33 cellular contexts compared by ENCODE assay signal in the genomic region with DNA sequence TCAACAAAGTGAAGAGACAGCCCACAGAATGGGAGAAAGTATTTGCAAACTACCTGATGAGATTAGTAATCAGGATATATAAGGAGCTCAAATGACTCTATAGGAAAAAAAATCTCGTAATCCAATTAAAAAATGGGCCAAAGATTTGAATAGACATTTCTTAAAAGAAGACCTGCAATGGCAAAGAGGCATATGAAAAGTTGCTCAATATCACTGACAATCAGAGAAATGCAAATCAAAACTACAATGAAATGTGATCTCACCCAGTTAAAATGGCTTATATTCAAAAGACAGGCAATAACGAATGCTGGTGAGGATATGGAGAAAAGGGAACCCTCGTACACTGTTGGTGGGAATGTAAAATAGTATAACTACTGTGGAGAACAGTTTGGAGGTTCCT.
"Had no signal": no experiment of that assay in that cellular context is flagged by ENCODE, and none has a peak within 500 bp of the region (broad histone marks: within the 10 kb centered on the region; RNA-seq: fewer than 3 reads in every experiment).

No MANE protein-coding gene starts in this region.

- DNase-seq: activated CD4-positive, alpha-beta memory T cell treated with anti-CD3 and anti-CD28 coated beads for 36 hours; activated CD4-positive, alpha-beta T cell treated with anti-CD3 and anti-CD28 coated beads for 36 hours; activated CD4-positive, alpha-beta T cell treated with anti-CD3 and anti-CD28 coated beads, Interleukin-2, amount 10 ng/mL, durations not matched to agents 24 days and 14 days; activated CD4-positive, CD25-positive, alpha-beta regulatory T cell; activated CD4-positive, CD25-positive, alpha-beta regulatory T cell treated with anti-CD3 and anti-CD28 coated beads, Interleukin-2, amount 50 U/mL, for 72 hours; activated CD8-positive, alpha-beta memory T cell treated with anti-CD3 and anti-CD28 coated beads, Interleukin-2, amount 10 ng/mL, durations not matched to agents 7 days and 5 days; activated CD8-positive, alpha-beta memory T cell treated with anti-CD3 and anti-CD28 coated beads, Interleukin-2, amount 50 U/mL, for 4 hours; activated CD8-positive, alpha-beta T cell treated with anti-CD3 and anti-CD28 coated beads, Interleukin-2, amount 10 ng/mL, durations not matched to agents 7 days and 5 days; activated effector memory CD4-positive, alpha-beta T cell treated with anti-CD3 and anti-CD28 coated beads, Interleukin-2, amount 50 U/mL, for 16 hours; activated naive CD4-positive, alpha-beta T cell treated with anti-CD3 and anti-CD28 coated beads for 36 hours; activated T-cell treated with anti-CD3 and anti-CD28 coated beads, Interleukin-2, amount 50 U/mL, for 1 hour; activated T-cell treated with anti-CD3 and anti-CD28 coated beads, Interleukin-2, amount 50 U/mL, for 48 hours; amniotic stem cell; anterior cingulate cortex; brain microvascular endothelial cell; dorsolateral prefrontal cortex; effector memory CD4-positive, alpha-beta T cell; endodermal cell; foreskin keratinocyte; gastrocnemius medialis; glutamatergic neuron; heart left ventricle; T-helper 17 cell; T1000 had no signal

- FAIRE-seq: astrocyte, bronchial epithelial cell had no signal

- H3K27ac Mint-ChIP-seq: activated CD4-positive, alpha-beta memory T cell treated with anti-CD3 and anti-CD28 coated beads for 36 hours; activated CD4-positive, alpha-beta T cell treated with anti-CD3 and anti-CD28 coated beads for 36 hours; activated CD4-positive, alpha-beta T cell treated with anti-CD3 and anti-CD28 coated beads, Interleukin-2, amount 10 ng/mL, durations not matched to agents 24 days and 14 days; activated CD8-positive, alpha-beta memory T cell treated with anti-CD3 and anti-CD28 coated beads, Interleukin-2, amount 10 ng/mL, durations not matched to agents 7 days and 5 days; activated CD8-positive, alpha-beta T cell treated with anti-CD3 and anti-CD28 coated beads, Interleukin-2, amount 10 ng/mL, durations not matched to agents 7 days and 5 days; activated naive CD4-positive, alpha-beta T cell treated with anti-CD3 and anti-CD28 coated beads for 36 hours; activated T-helper 1 cell treated with anti-CD3 and anti-CD28 coated beads, Interleukin-12 subunit alpha, Interleukin-12 subunit beta, Interleukin-2, Interleukin-4 antibody, amounts not matched to agents 30 ng/mL and 10 ng/mL and 1 ng/mL, durations not matched to agents 14 hours and 24 hours and 36 hours; activated T-helper 2 cell treated with anti-CD3 and anti-CD28 coated beads, Interferon-gamma antibody, Interleukin-2, Interleukin-4, amounts not matched to agents 10 μg/mL and 5 μg/mL and 100 μg/mL, durations not matched to agents 14 hours and 24 hours and 36 hours; dendritic cell treated with granulocyte-macrophage colony-stimulating factor and Interleukin-4, amounts not matched to agents 40 ng/mL and 50 ng/mL, for 4 days; endodermal cell; T-helper 17 cell; T-helper 2 cell treated with Interferon-gamma antibody and Interleukin-4, amounts not matched to agents 5 μg/mL and 100 μg/mL, for 36 hours had no signal

- H3K27me3 Mint-ChIP-seq: T-helper 17 cell had no signal

- H3K27me3 ChIP-seq: brain microvascular endothelial cell, dorsolateral prefrontal cortex, gastrocnemius medialis had no signal

- H3K9me3 ChIP-seq: gastrocnemius medialis, heart left ventricle had no signal

- H3K4me3 Mint-ChIP-seq: activated CD4-positive, alpha-beta memory T cell treated with anti-CD3 and anti-CD28 coated beads for 36 hours; activated CD4-positive, alpha-beta T cell treated with anti-CD3 and anti-CD28 coated beads for 36 hours; activated CD4-positive, alpha-beta T cell treated with anti-CD3 and anti-CD28 coated beads, Interleukin-2, amount 10 ng/mL, durations not matched to agents 24 days and 14 days; activated CD8-positive, alpha-beta memory T cell treated with anti-CD3 and anti-CD28 coated beads, Interleukin-2, amount 10 ng/mL, durations not matched to agents 7 days and 5 days; activated CD8-positive, alpha-beta T cell treated with anti-CD3 and anti-CD28 coated beads, Interleukin-2, amount 10 ng/mL, durations not matched to agents 7 days and 5 days; activated naive CD4-positive, alpha-beta T cell treated with anti-CD3 and anti-CD28 coated beads for 36 hours; activated naive CD8-positive, alpha-beta T cell; activated T-helper 1 cell treated with anti-CD3 and anti-CD28 coated beads, Interleukin-12 subunit alpha, Interleukin-12 subunit beta, Interleukin-2, Interleukin-4 antibody, amounts not matched to agents 30 ng/mL and 10 ng/mL and 1 ng/mL, durations not matched to agents 14 hours and 24 hours and 36 hours; central memory CD8-positive, alpha-beta T cell; dendritic cell treated with granulocyte-macrophage colony-stimulating factor and Interleukin-4, amounts not matched to agents 40 ng/mL and 50 ng/mL, for 4 days; endodermal cell; T-helper 17 cell; T-helper 2 cell treated with Interferon-gamma antibody and Interleukin-4, amounts not matched to agents 5 μg/mL and 100 μg/mL, for 36 hours had no signal

- H3K4me3 ChIP-seq: coronary artery, dorsolateral prefrontal cortex, gastrocnemius medialis, heart left ventricle had no signal

- H3K4me1 ChIP-seq: gastrocnemius medialis had no signal

- H3K27ac ChIP-seq: brain microvascular endothelial cell, coronary artery, dorsolateral prefrontal cortex, foreskin keratinocyte, gastrocnemius medialis, heart left ventricle had no signal

- H3K36me3 Mint-ChIP-seq: activated CD4-positive, alpha-beta memory T cell treated with anti-CD3 and anti-CD28 coated beads for 36 hours; activated naive CD8-positive, alpha-beta T cell had no signal

- H3K9me3 Mint-ChIP-seq: central memory CD8-positive, alpha-beta T cell; dendritic cell treated with granulocyte-macrophage colony-stimulating factor and Interleukin-4, amounts not matched to agents 40 ng/mL and 50 ng/mL, for 4 days; endodermal cell had no signal

- H3K36me3 ChIP-seq: brain microvascular endothelial cell, gastrocnemius medialis, heart left ventricle had no signal
